10 cellular contexts compared by ENCODE assay signal in genomic region chr13:49560270-49561063, GRCh38. TPM values are rescaled to one million over a fixed set of nuclear protein-coding genes. Genes with fewer than 3 reads are reported as not detected.
DNase-seq lines count a peak whose midpoint lies in the region; ATAC-seq and TF ChIP-seq lines count a peak whose summit lies in the region.
"Had no signal": no experiment of that assay in that cellular context is flagged by ENCODE, and none has a peak within 500 bp of the region (broad histone marks: within the 10 kb centered on the region; RNA-seq: fewer than 3 reads in every experiment).

No MANE protein-coding gene starts in this region.

- peak overlapping the region; percentile 4 for H3K4me3 Mint-ChIP-seq in CD8-positive, alpha-beta T cell

- no peak for TF ChIP-seq CTCF in CD8-positive, alpha-beta T cell (IDR thresholded peaks at IDR 0.05)
- TF ChIP-seq CTCF in cardiac fibroblast (IDR thresholded peaks at IDR 0.05; ENCODE audit: low read depth, low read length) (peak; percentile 12), lower lobe of right lung (IDR thresholded peaks at IDR 0.05) (peak; percentile 28)

- peak; percentile 44 for ATAC-seq in CD8-positive, alpha-beta T cell
- ATAC-seq in HG03135 (IDR thresholded peaks at IDR 0.05; ENCODE audit: unreplicated experiment) (peak; percentile 70), lower lobe of right lung (peak; percentile 17 to 75), HG03039 (IDR thresholded peaks at IDR 0.05; ENCODE audit: unreplicated experiment) (no peak)

- H3K4me1 ChIP-seq in CD8-positive, alpha-beta T cell (ENCODE audit: insufficient read depth, low read length): no peaks in the 10 kb centered on the region
- H3K4me1 ChIP-seq in lower lobe of right lung: peaks cover 9% of the 10 kb centered on the region

- no peaks in the 10 kb centered on the region for H3K9me3 ChIP-seq in CD8-positive, alpha-beta T cell (ENCODE audit: low read length)
- no peaks in the 10 kb centered on the region for H3K9me3 ChIP-seq in lower lobe of right lung

- H3K9me3 Mint-ChIP-seq in CD8-positive, alpha-beta T cell: no peaks in the 10 kb centered on the region

- peaks cover 10% of the 10 kb centered on the region for H3K4me1 Mint-ChIP-seq in CD8-positive, alpha-beta T cell (ENCODE audit: low read depth)

- no peak overlapping the region for H3K27ac Mint-ChIP-seq in CD8-positive, alpha-beta T cell

- H3K27me3 ChIP-seq in CD8-positive, alpha-beta T cell (ENCODE audit: insufficient read depth, low read length): no peaks in the 10 kb centered on the region
- H3K27me3 ChIP-seq in lower lobe of right lung (ENCODE audit: low read depth): no peaks in the 10 kb centered on the region

- POLR2A ChIA-PET in CD8-positive, alpha-beta T cell (lab: Charles Lee): interaction anchor here (0.8 to 1.3 kb wide), 2 partner anchors 26 to 117 kb away, joined by 4 read pairs; no protein-coding TSS in a partner anchor

- no peak overlapping the region for H3K4me3 ChIP-seq in CD8-positive, alpha-beta T cell (ENCODE audit: low read depth, low read length)
- H3K4me3 ChIP-seq in cardiac fibroblast (replicated peaks in 1 of 2; ENCODE audit: low read depth in 2 of 2, low read length in 2 of 2): no peak overlapping the region
- H3K4me3 ChIP-seq in lower lobe of right lung: no peak overlapping the region

- peak in 4 of 7 experiments; percentile 4 to 27 (median 18) for DNase-seq in CD8-positive, alpha-beta T cell
- DNase-seq in cardiac fibroblast (ENCODE audit: low read depth in 2 of 2): peak; percentile 31 to 66
- no peak for DNase-seq in lower lobe of right lung
- DNase-seq in NCI-H345 (lab: John Stamatoyannopoulos, UW): no peak
- DNase-seq in 8988T: no peak
- DNase-seq in NCI-H2107 treated with DMSO at 0.1 percent for 48 hours (lab: John Stamatoyannopoulos, UW; ENCODE audit: unreplicated experiment): no peak
- DNase-seq: midbrain, SHP77 treated with DMSO at 0.1 percent for 48 hours had no signal

- CTCF ChIA-PET in CD8-positive, alpha-beta T cell (lab: Charles Lee): interaction anchor here (0.6 to 1.7 kb wide), 10 partner anchors 8 to 260 kb away, joined by 3 to 5 read pairs (median 4); no protein-coding TSS in a partner anchor

- peaks cover 58% of the 10 kb centered on the region for H3K36me3 Mint-ChIP-seq in CD8-positive, alpha-beta T cell

- peaks cover 6% of the 10 kb centered on the region for H3K36me3 ChIP-seq in CD8-positive, alpha-beta T cell (ENCODE audit: insufficient read depth, low read length)
- H3K36me3 ChIP-seq in lower lobe of right lung: peaks cover 47% of the 10 kb centered on the region

- intact Hi-C loops in CD8-positive, alpha-beta T cell (cut with DNase I, micrococcal nuclease): no loop called here
- intact Hi-C loops in lower lobe of right lung (cut with DNase I): no loop called here

- no peak overlapping the region for H3K27ac ChIP-seq in CD8-positive, alpha-beta T cell (ENCODE audit: low read depth, low read length)
- H3K27ac ChIP-seq in lower lobe of right lung: no peak overlapping the region

- no peaks in the 10 kb centered on the region for H3K27me3 Mint-ChIP-seq in CD8-positive, alpha-beta T cell (ENCODE audit: low read depth)

RNA-seq across cellular contexts. Expression of gene RCBTB1, which starts 24.9 kb away (rescaled TPM):
- 10 to 100 TPM; 12.1 to 14.2 TPM for total RNA-seq in CD8-positive, alpha-beta T cell
- 24.9 TPM for total RNA-seq in lower lobe of right lung

Comparison
In these comparisons a context has a peak if more than half of its experiments do, and no peak if none do; other contexts are left out.
1. DNase-seq: peak in CD8-positive, alpha-beta T cell (4 of 7) and cardiac fibroblast (2 of 2); none in lower lobe of right lung (single experiment), NCI-H345 (single experiment), 8988T (single experiment) and NCI-H2107 treated with DMSO at 0.1 percent for 48 hours (single experiment).